ENCODE assay signal across 20 cellular contexts in genomic region chr4:112130903-112131302, GRCh38. TPM values are rescaled to one million over a fixed set of nuclear protein-coding genes. Genes with fewer than 3 reads are reported as not detected.
DNase-seq lines count a peak whose midpoint lies in the region; ATAC-seq and TF ChIP-seq lines count a peak whose summit lies in the region.
"Had no signal": no experiment of that assay in that cellular context is flagged by ENCODE, and none has a peak within 500 bp of the region (broad histone marks: within the 10 kb centered on the region; RNA-seq: fewer than 3 reads in every experiment).

No MANE protein-coding gene starts in this region.

- peaks cover 22% of the 10 kb centered on the region for H3K4me1 Mint-ChIP-seq in glutamatergic neuron (ENCODE audit: low read depth, unreplicated experiment)

- no peaks in the 10 kb centered on the region for H3K9me3 ChIP-seq in HEK293 (ENCODE audit: control insufficient read depth, insufficient read depth, low read depth, low read length)
- H3K9me3 ChIP-seq: Peyer's patch, psoas muscle had no signal

- H3K4me3 Mint-ChIP-seq in glutamatergic neuron (ENCODE audit: unreplicated experiment) = no peak overlapping the region
- H3K4me3 Mint-ChIP-seq: brain; T-helper 1 cell treated with Interleukin-12 subunit alpha and Interleukin-12 subunit beta and Interleukin-4 antibody, amounts not matched to agents 30 μg/mL and 1 μg/mL, for 36 hours had no signal

- H3K27ac Mint-ChIP-seq in glutamatergic neuron (ENCODE audit: unreplicated experiment) = no peak overlapping the region
- H3K27ac Mint-ChIP-seq: brain; T-helper 1 cell treated with Interleukin-12 subunit alpha and Interleukin-12 subunit beta and Interleukin-4 antibody, amounts not matched to agents 30 μg/mL and 1 μg/mL, for 36 hours had no signal

- TF ChIP-seq CTCF in HEK293 (tag by site-specific recombination; IDR thresholded peaks at IDR 0.05) (no peak), choroid plexus epithelial cell (conservative IDR thresholded peaks at IDR 0.05; ENCODE audit: low read depth, low read length) (no peak), glutamatergic neuron (IDR thresholded peaks at IDR 0.05; ENCODE audit: partially characterized antibody, unreplicated experiment) (no peak)

- H3K4me1 ChIP-seq in HEK293 (ENCODE audit: control insufficient read depth, insufficient read depth, low read length) = peaks cover 7% of the 10 kb centered on the region; the same call in 1 of the 2 replicates
- H3K4me1 ChIP-seq: Peyer's patch had no signal

- H3K4me3 ChIP-seq in HEK293 (ENCODE audit: low read depth, low read length) = no peak overlapping the region
- H3K4me3 ChIP-seq in choroid plexus epithelial cell (ENCODE audit: low read depth, low read length) = no peak overlapping the region
- H3K4me3 ChIP-seq: Peyer's patch, psoas muscle had no signal

- H3K27ac ChIP-seq in HEK293 (ENCODE audit: extremely low read depth, low read depth, low read length) = no peak overlapping the region
- H3K27ac ChIP-seq: Peyer's patch, psoas muscle had no signal

- DNase-seq in COLO829 (ENCODE audit: low spot score) (peak; percentile 37), choroid plexus epithelial cell (ENCODE audit: low read depth) (peak; percentile 34), iris pigment epithelial cell (ENCODE audit: low read depth) (peak; percentile 30), glutamatergic neuron (no peak)
- no peak for DNase-seq in activated naive CD4-positive, alpha-beta T cell treated with anti-CD3 and anti-CD28 coated beads, Interleukin-2, amount 50 U/mL, for 16 hours
- DNase-seq: activated CD4-positive, alpha-beta T cell treated with anti-CD3 and anti-CD28 coated beads for 1 hour; activated CD8-positive, alpha-beta memory T cell treated with anti-CD3 and anti-CD28 coated beads, Interleukin-2, amount 50 U/mL, for 4 hours; activated naive CD4-positive, alpha-beta T cell treated with Interleukin-2 at 50 U/mL for 16 hours; AML-193; DMS79; NCI-H1105; NCI-H446 treated with DMSO at 0.1 percent for 48 hours; Peyer's patch; psoas muscle; stimulated activated CD4-positive, alpha-beta T cell treated with anti-CD3 and anti-CD28 coated beads, Interleukin-15, amount 100 ng/mL, for 24 hours had no signal

- no peak for ATAC-seq in HG03460 (IDR thresholded peaks at IDR 0.05; ENCODE audit: unreplicated experiment)
- ATAC-seq in HG03159 (IDR thresholded peaks at IDR 0.05; ENCODE audit: unreplicated experiment) = no peak
- ATAC-seq: psoas muscle had no signal

- no peaks in the 10 kb centered on the region for H3K9me3 Mint-ChIP-seq in glutamatergic neuron (ENCODE audit: unreplicated experiment)
- H3K9me3 Mint-ChIP-seq: brain; T-helper 1 cell treated with Interleukin-12 subunit alpha and Interleukin-12 subunit beta and Interleukin-4 antibody, amounts not matched to agents 30 μg/mL and 1 μg/mL, for 36 hours had no signal

- H3K27me3 Mint-ChIP-seq in glutamatergic neuron (ENCODE audit: unreplicated experiment) = peaks cover 1% of the 10 kb centered on the region

- POLR2A ChIA-PET in HEK293 (lab: Yijun Ruan, JAX) = no interaction called here

- H3K36me3 Mint-ChIP-seq in glutamatergic neuron (ENCODE audit: unreplicated experiment) = no peaks in the 10 kb centered on the region
- H3K36me3 Mint-ChIP-seq: brain had no signal

- CTCF ChIA-PET in HEK293 (lab: Yijun Ruan, JAX) = interaction anchor here (0.7 to 1.6 kb wide), 3 partner anchors 12 to 474 kb away, joined by 4 to 7 read pairs (median 5); no protein-coding TSS in a partner anchor

- H3K36me3 ChIP-seq in HEK293 (ENCODE audit: control insufficient read depth in 2 of 2, insufficient read depth in 1 of 2, low read length in 2 of 2) = no peaks in the 10 kb centered on the region
- H3K36me3 ChIP-seq: Peyer's patch had no signal

TF ChIP-seq in HEK293, 187 proteins besides CTCF, POLR2A, EP300 and RAD21:
- TF ChIP-seq ZNF10 (tag by site-specific recombination; IDR thresholded peaks at IDR 0.05) = no peak
- no peak for TF ChIP-seq FEZF1 (tag by site-specific recombination; IDR thresholded peaks at IDR 0.05)
- no peak for TF ChIP-seq ZNF214 (tag by site-specific recombination; IDR thresholded peaks at IDR 0.05; ENCODE audit: borderline replicate concordance)
- TF ChIP-seq EGR2 (tag by site-specific recombination; IDR thresholded peaks at IDR 0.05; ENCODE audit: low read depth) = peak; percentile 34; the same call in 1 of the 2 replicates
- TF ChIP-seq ZNF211 (tag by site-specific recombination; IDR thresholded peaks at IDR 0.05; ENCODE audit: low read depth) = no peak
- peak; percentile 55 for TF ChIP-seq ZFHX2 (tag by site-specific recombination; conservative IDR thresholded peaks at IDR 0.05)
- 0 out of 2 replicates have a peak, but pooled peaks have one; percentile 23 for TF ChIP-seq ZNF335 (tag by site-specific recombination; conservative IDR thresholded peaks at IDR 0.05)
- TF ChIP-seq MEIS1 (CRISPR knock-in tag; IDR thresholded peaks at IDR 0.05; ENCODE audit: borderline replicate concordance) = no peak
- TF ChIP-seq ZBTB17 (tag by site-specific recombination; IDR thresholded peaks at IDR 0.05) = peak; percentile 51
- no peak for TF ChIP-seq ZNF654 (tag by site-specific recombination; IDR thresholded peaks at IDR 0.05; ENCODE audit: low read depth)

RNA-seq across cellular contexts. Expression of gene FAM241A, which starts 14.4 kb away (rescaled TPM):
- 1.2 TPM for total RNA-seq in glutamatergic neuron (ENCODE audit: unreplicated experiment)

Comparison
In these comparisons a context has a peak if more than half of its experiments do, and no peak if none do; other contexts are left out.
1. DNase-seq: peak in COLO829 (single experiment), choroid plexus epithelial cell (single experiment) and iris pigment epithelial cell (single experiment); none in activated naive CD4-positive, alpha-beta T cell treated with anti-CD3 and anti-CD28 coated beads, Interleukin-2, amount 50 U/mL, for 16 hours (single experiment) and glutamatergic neuron (single experiment).